ENCODE assay signal across 13 cellular contexts in genomic region chr1:183040600-183040999, GRCh38. TPM values are rescaled to one million over a fixed set of nuclear protein-coding genes. Genes with fewer than 3 reads are reported as not detected.
DNase-seq lines count a peak whose midpoint lies in the region; ATAC-seq and TF ChIP-seq lines count a peak whose summit lies in the region.
"Had no signal": no experiment of that assay in that cellular context is flagged by ENCODE, and none has a peak within 500 bp of the region (broad histone marks: within the 10 kb centered on the region; RNA-seq: fewer than 3 reads in every experiment).

No MANE protein-coding gene starts in this region.

- H3K36me3 Mint-ChIP-seq in endothelial cell (ENCODE audit: low read depth, unreplicated experiment): no peaks in the 10 kb centered on the region
- H3K36me3 Mint-ChIP-seq: immature natural killer cell had no signal

- H3K27me3 Mint-ChIP-seq in endothelial cell (ENCODE audit: unreplicated experiment): peaks cover 5% of the 10 kb centered on the region

- H3K27ac ChIP-seq in ACC112 (ENCODE audit: low read depth, low read length) (peak overlapping the region; percentile 81), trophoblast cell (ENCODE audit: low read depth, low read length) (no peak overlapping the region), ovary (peak overlapping the region in 1 of 2 donors; percentile 5)

- H3K27me3 ChIP-seq in ACC112 (ENCODE audit: insufficient read depth, low read length) (no peaks in the 10 kb centered on the region), trophoblast cell (ENCODE audit: insufficient read depth, low read length) (no peaks in the 10 kb centered on the region), ovary (no peaks in the 10 kb centered on the region)

- H4K91ac ChIP-seq in trophoblast cell (ENCODE audit: low read depth, low read length): no peak overlapping the region

- peaks cover 72% of the 10 kb centered on the region for H3K4me1 Mint-ChIP-seq in endothelial cell (ENCODE audit: unreplicated experiment)
- H3K4me1 Mint-ChIP-seq: activated CD4-positive, alpha-beta memory T cell treated with anti-CD3 and anti-CD28 coated beads, Interleukin-2, amount 10 ng/mL, durations not matched to agents 7 days and 5 days; immature natural killer cell had no signal

- TF ChIP-seq POLR2A in ovary (IDR thresholded peaks at IDR 0.05): no peak

- H3K4me3 ChIP-seq in ACC112 (ENCODE audit: low read depth, low read length) (peak overlapping the region; percentile 26; the same call in 1 of the 2 replicates), trophoblast cell (ENCODE audit: low read depth, low read length) (no peak overlapping the region), ovary (no peak overlapping the region)
- H3K4me3 ChIP-seq: K562 had no signal

- peak overlapping the region; percentile 63 for H2BK5ac ChIP-seq in trophoblast cell (ENCODE audit: low read depth, low read length, poor library complexity)

- peak overlapping the region; percentile 65 for H3K4me3 Mint-ChIP-seq in endothelial cell (ENCODE audit: unreplicated experiment)
- H3K4me3 Mint-ChIP-seq: activated CD4-positive, alpha-beta memory T cell treated with anti-CD3 and anti-CD28 coated beads, Interleukin-2, amount 10 ng/mL, durations not matched to agents 7 days and 5 days; immature natural killer cell; naive thymus-derived CD8-positive, alpha-beta T cell had no signal

- peak overlapping the region; percentile 44 for H3K14ac ChIP-seq in trophoblast cell (ENCODE audit: low read length)

- no peak overlapping the region for H3K9ac ChIP-seq in trophoblast cell (ENCODE audit: low read length)

- no peak overlapping the region for H3K23ac ChIP-seq in trophoblast cell (ENCODE audit: low read length)

- H2BK12ac ChIP-seq in trophoblast cell (ENCODE audit: low read length): peak overlapping the region; percentile 49

- ATAC-seq in HG02840 (IDR thresholded peaks at IDR 0.05; ENCODE audit: low FRiP score, unreplicated experiment): no peak
- ATAC-seq: K562; naive thymus-derived CD8-positive, alpha-beta T cell had no signal

- TF ChIP-seq CTCF in endothelial cell (IDR thresholded peaks at IDR 0.05; ENCODE audit: unreplicated experiment) (no peak), ovary (IDR thresholded peaks at IDR 0.05) (no peak)

- H3K79me1 ChIP-seq in trophoblast cell (ENCODE audit: low read length): peaks cover 7% of the 10 kb centered on the region

- H4K12ac ChIP-seq in trophoblast cell (ENCODE audit: low read depth, low read length): no peak overlapping the region

- H3K18ac ChIP-seq in trophoblast cell (ENCODE audit: low read length): peak overlapping the region; percentile 84

- no peak overlapping the region for H2AK5ac ChIP-seq in trophoblast cell (ENCODE audit: low read length)

- peaks cover 98% of the 10 kb centered on the region for H3K79me2 ChIP-seq in ACC112 (ENCODE audit: control insufficient read depth, insufficient read depth, low read length, unreplicated experiment)
- peaks cover 7% of the 10 kb centered on the region for H3K79me2 ChIP-seq in trophoblast cell (ENCODE audit: control insufficient read depth, insufficient read depth, low read length, poor library complexity)

- peaks cover 77% of the 10 kb centered on the region for H3K4me1 ChIP-seq in ACC112 (ENCODE audit: control insufficient read depth, insufficient read depth, low read length, unreplicated experiment)
- H3K4me1 ChIP-seq in trophoblast cell (ENCODE audit: control insufficient read depth in 1 of 2, insufficient read depth in 2 of 2, low read length in 2 of 2): peaks cover 10 to 14% of the 10 kb centered on the region in 2 experiments
- H3K4me1 ChIP-seq in ovary (ENCODE audit: insufficient read depth): peaks cover 10% of the 10 kb centered on the region

- DNase-seq in NCI-H69 (lab: John Stamatoyannopoulos, UW): peak; percentile 66
- no peak for DNase-seq in endothelial cell (ENCODE audit: low spot score)
- DNase-seq in trophoblast cell: no peak
- no peak for DNase-seq in ovary
- no peak for DNase-seq in activated CD4-positive, alpha-beta T cell treated with anti-CD3 and anti-CD28 coated beads for 4 hours
- no peak for DNase-seq in DMS53 treated with DMSO at 0.1 percent for 48 hours (lab: John Stamatoyannopoulos, UW; ENCODE audit: unreplicated experiment)
- DNase-seq: activated CD4-positive, alpha-beta memory T cell treated with anti-CD3 and anti-CD28 coated beads, Interleukin-2, amount 10 ng/mL, durations not matched to agents 7 days and 5 days; activated gamma-delta T cell treated with Interleukin-2 at 50 U/mL for 16 hours; immature natural killer cell; naive thymus-derived CD8-positive, alpha-beta T cell had no signal

- H3K9me3 Mint-ChIP-seq in endothelial cell (ENCODE audit: unreplicated experiment): no peaks in the 10 kb centered on the region
- H3K9me3 Mint-ChIP-seq: activated CD4-positive, alpha-beta memory T cell treated with anti-CD3 and anti-CD28 coated beads, Interleukin-2, amount 10 ng/mL, durations not matched to agents 7 days and 5 days; naive thymus-derived CD8-positive, alpha-beta T cell had no signal

- peak overlapping the region; percentile 75 for H3K4ac ChIP-seq in trophoblast cell (ENCODE audit: low read depth, low read length)

- TF ChIP-seq EP300 in ovary (IDR thresholded peaks at IDR 0.05): no peak

- H2AFZ ChIP-seq in ACC112 (ENCODE audit: low read length, unreplicated experiment) (no peak overlapping the region), trophoblast cell (ENCODE audit: insufficient read depth, low read length, poor library complexity) (no peak overlapping the region)

- no peaks in the 10 kb centered on the region for H3K9me3 ChIP-seq in trophoblast cell (ENCODE audit: insufficient read depth, low read depth, low read length)
- no peaks in the 10 kb centered on the region for H3K9me3 ChIP-seq in ovary

- H3K27ac Mint-ChIP-seq in endothelial cell (ENCODE audit: unreplicated experiment): peak overlapping the region; percentile 97
- H3K27ac Mint-ChIP-seq: activated CD4-positive, alpha-beta memory T cell treated with anti-CD3 and anti-CD28 coated beads, Interleukin-2, amount 10 ng/mL, durations not matched to agents 7 days and 5 days; immature natural killer cell; naive thymus-derived CD8-positive, alpha-beta T cell had no signal

- intact Hi-C loops in ovary (cut with DNase I): no loop called here

- no CpG with 5 or more reads among the region's 3 CpGs for WGBS in trophoblast cell (ENCODE audit: extremely low coverage, insufficient coverage, insufficient read length)
- WGBS in ovary, 3 donors: 5 to 13% (median 6%) methylated on average over 3 of the region's 3 CpGs

- H3K36me3 ChIP-seq in ACC112 (ENCODE audit: insufficient read depth, low read length): no peaks in the 10 kb centered on the region
- H3K36me3 ChIP-seq in trophoblast cell (ENCODE audit: control insufficient read depth in 1 of 2, insufficient read depth in 2 of 2, low read length in 2 of 2): no peaks in the 10 kb centered on the region
- H3K36me3 ChIP-seq in ovary: no peaks in the 10 kb centered on the region

- H2BK120ac ChIP-seq in trophoblast cell (ENCODE audit: insufficient read depth, low read length, poor library complexity): no peak overlapping the region

- H3K4me2 ChIP-seq in trophoblast cell (ENCODE audit: low read length): no peak overlapping the region

- no peak overlapping the region for H4K8ac ChIP-seq in trophoblast cell (ENCODE audit: low read depth, low read length)

RNA-seq across cellular contexts. Expression of gene LAMC1, which starts 17.4 kb away (rescaled TPM):
- total RNA-seq in endothelial cell (ENCODE audit: unreplicated experiment): 265 TPM
- 230 and 236 TPM in 2 replicates for polyA plus RNA-seq in trophoblast cell (2013)
- 10 to 100 TPM; 59.9 to 97.3 (median 85.2) TPM for total RNA-seq in ovary
- 100 to 1,000 TPM in 1 of 2 donors, 10 to 100 TPM in 1; 51.3 to 205 TPM for polyA plus RNA-seq in ovary
- polyA plus RNA-seq: naive thymus-derived CD8-positive, alpha-beta T cell had no signal
